Comparison of ENCODE assay signal across 16 cellular contexts in genomic region chr1:37483785-37484184, GRCh38. TPM values are rescaled to one million over a fixed set of nuclear protein-coding genes. Genes with fewer than 3 reads are reported as not detected.
DNase-seq lines count a peak whose midpoint lies in the region; ATAC-seq, FAIRE-seq and TF ChIP-seq lines count a peak whose summit lies in the region.
"Had no signal": no experiment of that assay in that cellular context is flagged by ENCODE, and none has a peak within 500 bp of the region (broad histone marks: within the 10 kb centered on the region; RNA-seq: fewer than 3 reads in every experiment).

No MANE protein-coding gene starts in this region.

- H3K9me3 ChIP-seq in kidney (ENCODE audit: control insufficient read depth in 1 of 2, low read length in 2 of 2) (no peaks in the 10 kb centered on the region), thoracic aorta (no peaks in the 10 kb centered on the region)

- intact Hi-C loops in activated T-helper 1 cell treated with anti-CD3 and anti-CD28 coated beads, Interleukin-12 subunit alpha, Interleukin-12 subunit beta, Interleukin-2, Interleukin-4 antibody, amounts not matched to agents 30 ng/mL and 10 ng/mL and 1 ng/mL, durations not matched to agents 14 hours and 24 hours and 36 hours (cut with micrococcal nuclease), result no loop called here
- intact Hi-C loops in kidney (cut with DNase I), result no loop called here

- peaks cover 75% of the 10 kb centered on the region for H3K36me3 Mint-ChIP-seq in activated T-cell treated with anti-CD3 and anti-CD28 coated beads, Interleukin-2, amount 50 U/mL, for 24 hours (ENCODE audit: low read depth)
- H3K36me3 Mint-ChIP-seq in activated T-cell treated with anti-CD3 and anti-CD28 coated beads, Interleukin-2, amount 50 U/mL, for 4 hours (ENCODE audit: insufficient read depth), result peaks cover 32% of the 10 kb centered on the region
- H3K36me3 Mint-ChIP-seq in activated T-helper 1 cell treated with anti-CD3 and anti-CD28 coated beads, Interleukin-12 subunit alpha, Interleukin-12 subunit beta, Interleukin-2, Interleukin-4 antibody, amounts not matched to agents 30 ng/mL and 10 ng/mL and 1 ng/mL, durations not matched to agents 14 hours and 24 hours and 36 hours (ENCODE audit: low read depth), result peaks cover 52% of the 10 kb centered on the region

- H3K4me1 Mint-ChIP-seq in activated T-cell treated with anti-CD3 and anti-CD28 coated beads, Interleukin-2, amount 50 U/mL, for 24 hours (ENCODE audit: low read depth), result peaks cover 53% of the 10 kb centered on the region
- peaks cover 44% of the 10 kb centered on the region for H3K4me1 Mint-ChIP-seq in activated T-cell treated with anti-CD3 and anti-CD28 coated beads, Interleukin-2, amount 50 U/mL, for 4 hours (ENCODE audit: low read depth)
- peaks cover 38% of the 10 kb centered on the region for H3K4me1 Mint-ChIP-seq in activated T-helper 1 cell treated with anti-CD3 and anti-CD28 coated beads, Interleukin-12 subunit alpha, Interleukin-12 subunit beta, Interleukin-2, Interleukin-4 antibody, amounts not matched to agents 30 ng/mL and 10 ng/mL and 1 ng/mL, durations not matched to agents 14 hours and 24 hours and 36 hours (ENCODE audit: low read depth)

- H3K4me1 ChIP-seq in kidney (ENCODE audit: control insufficient read depth in 1 of 2, insufficient read depth in 1 of 2, low read depth in 1 of 2, low read length in 2 of 2), result peaks cover 16 to 38% of the 10 kb centered on the region in 2 donors
- H3K4me1 ChIP-seq in thoracic aorta (ENCODE audit: control insufficient read depth in 1 of 2, low read depth in 2 of 2), result peaks cover 41 to 66% of the 10 kb centered on the region in 2 donors

- no peak for DNase-seq in activated T-cell treated with anti-CD3 and anti-CD28 coated beads, Interleukin-2, amount 50 U/mL, for 24 hours
- DNase-seq in activated T-cell treated with anti-CD3 and anti-CD28 coated beads, Interleukin-2, amount 50 U/mL, for 4 hours, result no peak
- no peak for DNase-seq in activated T-helper 1 cell treated with anti-CD3 and anti-CD28 coated beads, Interleukin-12 subunit alpha, Interleukin-12 subunit beta, Interleukin-2, Interleukin-4 antibody, amounts not matched to agents 30 ng/mL and 10 ng/mL and 1 ng/mL, durations not matched to agents 14 hours and 24 hours and 36 hours (ENCODE audit: low spot score)
- peak; percentile 69 for DNase-seq in kidney
- DNase-seq in thoracic aorta (ENCODE audit: low spot score), result no peak
- no peak for DNase-seq in nucleus accumbens (lab: John Stamatoyannopoulos, UW)
- no peak for DNase-seq in NCI-H510A (lab: John Stamatoyannopoulos, UW)
- DNase-seq: activated effector memory CD4-positive, alpha-beta T cell treated with Interleukin-2 at 50 U/mL for 16 hours; DND-41; dorsolateral prefrontal cortex; MV-4-11; NCI-H345; nephron progenitor cell had no signal

- no peak overlapping the region for H3K27ac ChIP-seq in kidney (ENCODE audit: low read depth in 2 of 2, low read length in 2 of 2)
- H3K27ac ChIP-seq in thoracic aorta, result peak overlapping the region; percentile 85 to 95
- H3K27ac ChIP-seq: dorsolateral prefrontal cortex had no signal

- ATAC-seq in activated T-cell treated with anti-CD3 and anti-CD28 coated beads, Interleukin-2, amount 50 U/mL, for 4 hours, result no peak
- ATAC-seq in thoracic aorta (ENCODE audit: insufficient number of reproducible peaks, low FRiP score, low read depth) (no peak), GM19467 (IDR thresholded peaks at IDR 0.05; ENCODE audit: unreplicated experiment) (no peak)
- ATAC-seq: HCT116 had no signal

- peaks cover 24 to 40% of the 10 kb centered on the region in 2 donors for H3K36me3 ChIP-seq in kidney (ENCODE audit: control insufficient read depth in 1 of 2, insufficient read depth in 2 of 2, low read length in 2 of 2)
- peaks cover 39% of the 10 kb centered on the region for H3K36me3 ChIP-seq in thoracic aorta

- no peaks in the 10 kb centered on the region for H3K27me3 ChIP-seq in thoracic aorta (replicated peaks; ENCODE audit: insufficient read depth)
- H3K27me3 ChIP-seq: dorsolateral prefrontal cortex had no signal

- H3K4me3 ChIP-seq in kidney (ENCODE audit: low read length in 2 of 2), result no peak overlapping the region
- no peak overlapping the region for H3K4me3 ChIP-seq in thoracic aorta
- H3K4me3 ChIP-seq: dorsolateral prefrontal cortex had no signal

- TF ChIP-seq CTCF in kidney (IDR thresholded peaks at IDR 0.05; ENCODE audit: borderline replicate concordance, extremely low read depth, insufficient read depth) (no peak), thoracic aorta (IDR thresholded peaks at IDR 0.05) (no peak)

- peak overlapping the region; percentile 99 for H3K27ac Mint-ChIP-seq in activated T-cell treated with anti-CD3 and anti-CD28 coated beads, Interleukin-2, amount 50 U/mL, for 24 hours
- peak overlapping the region; percentile 82 for H3K27ac Mint-ChIP-seq in activated T-helper 1 cell treated with anti-CD3 and anti-CD28 coated beads, Interleukin-12 subunit alpha, Interleukin-12 subunit beta, Interleukin-2, Interleukin-4 antibody, amounts not matched to agents 30 ng/mL and 10 ng/mL and 1 ng/mL, durations not matched to agents 14 hours and 24 hours and 36 hours
- H3K27ac Mint-ChIP-seq: nephron progenitor cell had no signal

- no peak for FAIRE-seq in kidney (lab: Jason Lieb, UNC)
- FAIRE-seq: TTC549 had no signal

- no peaks in the 10 kb centered on the region for H3K27me3 Mint-ChIP-seq in activated T-cell treated with anti-CD3 and anti-CD28 coated beads, Interleukin-2, amount 50 U/mL, for 24 hours
- H3K27me3 Mint-ChIP-seq in activated T-cell treated with anti-CD3 and anti-CD28 coated beads, Interleukin-2, amount 50 U/mL, for 4 hours (ENCODE audit: low read depth), result no peaks in the 10 kb centered on the region
- H3K27me3 Mint-ChIP-seq in activated T-helper 1 cell treated with anti-CD3 and anti-CD28 coated beads, Interleukin-12 subunit alpha, Interleukin-12 subunit beta, Interleukin-2, Interleukin-4 antibody, amounts not matched to agents 30 ng/mL and 10 ng/mL and 1 ng/mL, durations not matched to agents 14 hours and 24 hours and 36 hours (ENCODE audit: insufficient read depth), result no peaks in the 10 kb centered on the region

- H3K9me3 Mint-ChIP-seq in activated T-cell treated with anti-CD3 and anti-CD28 coated beads, Interleukin-2, amount 50 U/mL, for 24 hours, result no peaks in the 10 kb centered on the region
- no peaks in the 10 kb centered on the region for H3K9me3 Mint-ChIP-seq in activated T-cell treated with anti-CD3 and anti-CD28 coated beads, Interleukin-2, amount 50 U/mL, for 4 hours
- no peaks in the 10 kb centered on the region for H3K9me3 Mint-ChIP-seq in activated T-helper 1 cell treated with anti-CD3 and anti-CD28 coated beads, Interleukin-12 subunit alpha, Interleukin-12 subunit beta, Interleukin-2, Interleukin-4 antibody, amounts not matched to agents 30 ng/mL and 10 ng/mL and 1 ng/mL, durations not matched to agents 14 hours and 24 hours and 36 hours
- H3K9me3 Mint-ChIP-seq: nephron progenitor cell had no signal

- H3K9ac ChIP-seq in kidney (ENCODE audit: low read length in 2 of 2), result no peak overlapping the region

- H3K4me3 Mint-ChIP-seq in activated T-cell treated with anti-CD3 and anti-CD28 coated beads, Interleukin-2, amount 50 U/mL, for 24 hours, result no peak overlapping the region
- H3K4me3 Mint-ChIP-seq in activated T-cell treated with anti-CD3 and anti-CD28 coated beads, Interleukin-2, amount 50 U/mL, for 4 hours, result no peak overlapping the region
- H3K4me3 Mint-ChIP-seq in activated T-helper 1 cell treated with anti-CD3 and anti-CD28 coated beads, Interleukin-12 subunit alpha, Interleukin-12 subunit beta, Interleukin-2, Interleukin-4 antibody, amounts not matched to agents 30 ng/mL and 10 ng/mL and 1 ng/mL, durations not matched to agents 14 hours and 24 hours and 36 hours, result no peak overlapping the region
- H3K4me3 Mint-ChIP-seq: nephron progenitor cell had no signal

RNA-seq across cellular contexts. Expression of gene ZC3H12A, which starts 9.4 kb away (rescaled TPM):
- total RNA-seq in activated T-cell treated with anti-CD3 and anti-CD28 coated beads, Interleukin-2, amount 50 U/mL, for 4 hours, result 10 to 100 TPM; 48.7 to 64.8 (median 59.8) TPM
- total RNA-seq in activated T-helper 1 cell treated with anti-CD3 and anti-CD28 coated beads, Interleukin-12 subunit alpha, Interleukin-12 subunit beta, Interleukin-2, Interleukin-4 antibody, amounts not matched to agents 30 ng/mL and 10 ng/mL and 1 ng/mL, durations not matched to agents 14 hours and 24 hours and 36 hours, result 40.4 and 44.0 TPM in 2 replicates
- 21.1 TPM for total RNA-seq in kidney
- 3.8 TPM for polyA plus RNA-seq in kidney (ENCODE audit: insufficient read depth, low read depth, low replicate concordance)
- 10 to 100 TPM; 22.1 to 32.4 TPM for total RNA-seq in thoracic aorta

RNA-seq across cellular contexts. Expression of gene MEAF6, which starts 30.8 kb away (rescaled TPM):
- 100 to 1,000 TPM in 1 of 3 donors, 10 to 100 TPM in 2; 87.2 to 104 (median 95.6) TPM for total RNA-seq in activated T-cell treated with anti-CD3 and anti-CD28 coated beads, Interleukin-2, amount 50 U/mL, for 4 hours
- 102 and 103 TPM in 2 replicates for total RNA-seq in activated T-helper 1 cell treated with anti-CD3 and anti-CD28 coated beads, Interleukin-12 subunit alpha, Interleukin-12 subunit beta, Interleukin-2, Interleukin-4 antibody, amounts not matched to agents 30 ng/mL and 10 ng/mL and 1 ng/mL, durations not matched to agents 14 hours and 24 hours and 36 hours
- 65.8 TPM for total RNA-seq in kidney
- 45.7 TPM for polyA plus RNA-seq in kidney (ENCODE audit: insufficient read depth, low read depth, low replicate concordance)
- total RNA-seq in thoracic aorta, result 10 to 100 TPM; 43.9 to 68.8 TPM

Comparison
In these comparisons a context has a peak if more than half of its experiments do, and no peak if none do; other contexts are left out.
1. H3K27ac ChIP-seq: peak in thoracic aorta (2 of 2); none in kidney (0 of 2).